9 cellular contexts compared by ENCODE assay signal in the genomic region with DNA sequence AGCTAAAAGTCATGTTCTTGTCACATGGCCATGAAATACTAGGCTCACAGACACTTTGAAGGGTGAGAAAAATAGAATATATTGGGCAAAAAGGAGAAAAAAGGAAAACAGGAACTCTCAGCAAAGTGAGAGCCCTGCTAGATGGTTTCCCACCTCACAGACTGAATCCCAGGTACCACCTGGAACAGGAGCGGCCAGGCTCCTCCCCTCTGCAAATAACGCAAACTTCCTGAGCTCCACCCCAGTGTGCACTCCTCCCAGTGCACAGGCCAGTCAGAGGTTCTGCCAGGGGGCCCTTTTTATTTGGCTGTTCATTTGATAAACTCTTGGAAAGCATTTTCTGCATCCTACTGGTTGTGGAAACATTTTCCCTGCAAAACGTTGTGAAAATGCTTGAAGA.
"Had no signal": no experiment of that assay in that cellular context is flagged by ENCODE, and none has a peak within 500 bp of the region (broad histone marks: within the 10 kb centered on the region; RNA-seq: fewer than 3 reads in every experiment).

No MANE protein-coding gene starts in this region.

- H3K4me1 ChIP-seq: HAP-1 had no signal

- H3K4me3 Mint-ChIP-seq: HFFc6 had no signal

- H3K9me3 Mint-ChIP-seq: HFFc6 had no signal

- H3K27ac Mint-ChIP-seq: HFFc6 had no signal

- H2AFZ ChIP-seq: GM23248 had no signal

- H3K9ac ChIP-seq: GM23248 had no signal

- DNase-seq: GM23248, H7, HFFc6, IMR-90, KG1 had no signal

- H3K36me3 ChIP-seq: HAP-1 had no signal

- H3K4me3 ChIP-seq: GM23248, HAP-1, K562 had no signal

- H3K27ac ChIP-seq: GM23248, HL-60 had no signal

- ATAC-seq: HCT116, K562 had no signal

- H3K9me3 ChIP-seq: HAP-1 had no signal
